In genomic region chr9:126002476-126003350, GRCh38 we compare ENCODE assay signal across 1 cellular context.
A peak's percentile ranks its signal among the peaks of the same experiment; 100 is the strongest.
TF ChIP-seq lines count a peak whose summit lies in the region.

No MANE protein-coding gene starts in this region.

TF ChIP-seq in HepG2, 621 proteins besides CTCF, POLR2A, EP300 and RAD21:
- TF ChIP-seq ZBTB2 (CRISPR knock-in tag; IDR thresholded peaks at IDR 0.05; ENCODE audit: low read depth): no peak
- TF ChIP-seq ATF7 (IDR thresholded peaks at IDR 0.05): no peak
- TF ChIP-seq ATF7 (CRISPR knock-in tag; IDR thresholded peaks at IDR 0.05): no peak
- peak; percentile 50; the same call in 1 of the 2 replicates for TF ChIP-seq ZKSCAN1 (IDR thresholded peaks at IDR 0.05; ENCODE audit: low read length)
